29 cellular contexts compared by ENCODE assay signal in the genomic region with DNA sequence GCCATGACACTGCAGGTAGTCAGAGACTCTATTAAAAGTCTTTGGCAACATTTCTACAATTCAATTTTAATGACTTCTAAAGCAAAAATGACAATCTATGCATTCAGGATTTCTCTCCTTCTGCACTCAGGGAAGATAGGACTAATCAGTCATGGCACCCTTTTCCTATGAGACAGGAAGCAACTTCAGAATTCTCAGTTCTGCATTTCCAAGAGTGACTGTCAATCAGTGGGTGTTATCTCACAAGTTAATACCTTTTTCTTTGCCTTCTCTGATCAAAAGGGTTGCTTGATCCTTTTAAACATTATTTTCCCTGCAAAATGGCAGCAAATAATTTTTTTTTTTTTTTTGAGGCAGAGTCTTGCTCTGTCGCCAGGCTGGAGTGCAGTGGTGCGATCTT.
"Had no signal": no experiment of that assay in that cellular context is flagged by ENCODE, and none has a peak within 500 bp of the region (broad histone marks: within the 10 kb centered on the region; RNA-seq: fewer than 3 reads in every experiment).

No MANE protein-coding gene starts in this region.

- H3K9me3 Mint-ChIP-seq: activated B cell treated with CpG ODN at 0.5 μM for 24 hours; activated CD4-positive, alpha-beta memory T cell treated with anti-CD3 and anti-CD28 coated beads for 36 hours; activated naive CD4-positive, alpha-beta T cell treated with anti-CD3 and anti-CD28 coated beads for 36 hours; effector memory CD8-positive, alpha-beta T cell; immature natural killer cell; mesothelial cell of epicardium; naive thymus-derived CD8-positive, alpha-beta T cell; type B pancreatic cell had no signal

- H3K4me3 Mint-ChIP-seq: activated B cell treated with CpG ODN at 0.5 μM for 24 hours; activated CD4-positive, alpha-beta memory T cell treated with anti-CD3 and anti-CD28 coated beads for 36 hours; activated naive CD4-positive, alpha-beta T cell treated with anti-CD3 and anti-CD28 coated beads for 36 hours; effector memory CD8-positive, alpha-beta T cell; mesothelial cell of epicardium; naive thymus-derived CD8-positive, alpha-beta T cell; type B pancreatic cell had no signal

- H3K27me3 ChIP-seq: colonic mucosa, dorsolateral prefrontal cortex, esophagus muscularis mucosa, hepatocyte, ovary, vagina had no signal

- H3K4me1 ChIP-seq: colonic mucosa, esophagus muscularis mucosa, left ventricle myocardium inferior, prostate gland, vagina had no signal

- DNase-seq: activated B cell treated with CpG ODN at 0.5 μM for 24 hours; activated CD4-positive, alpha-beta memory T cell treated with anti-CD3 and anti-CD28 coated beads for 36 hours; activated CD4-positive, alpha-beta T cell treated with anti-CD3 and anti-CD28 coated beads for 4 hours; activated effector memory CD4-positive, alpha-beta T cell treated with Interleukin-2 at 50 U/mL for 16 hours; activated naive CD4-positive, alpha-beta T cell treated with anti-CD3 and anti-CD28 coated beads for 36 hours; activated T-cell treated with anti-CD3 and anti-CD28 coated beads, Interleukin-2, amount 50 U/mL, for 48 hours; amygdala; colonic mucosa; dorsolateral prefrontal cortex; effector memory CD8-positive, alpha-beta T cell; glutamatergic neuron; immature natural killer cell; left ventricle myocardium inferior; naive thymus-derived CD8-positive, alpha-beta T cell; ovary; stimulated activated CD4-positive, alpha-beta T cell treated with anti-CD3 and anti-CD28 coated beads, Interleukin-2, amount 100 ng/mL, for 48 hours; stimulated activated CD8-positive, alpha-beta memory T cell treated with anti-CD3 and anti-CD28 coated beads, Interleukin-4, amount 100 ng/mL, for 48 hours; stimulated activated naive CD4-positive, alpha-beta T cell treated with Interleukin-2 at 50 U/mL for 16 hours had no signal

- H3K9me3 ChIP-seq: colonic mucosa, esophagus muscularis mucosa, left ventricle myocardium inferior, ovary, prostate gland, thoracic aorta, vagina had no signal

- H3K27ac Mint-ChIP-seq: activated B cell treated with CpG ODN at 0.5 μM for 24 hours; activated CD4-positive, alpha-beta memory T cell treated with anti-CD3 and anti-CD28 coated beads for 36 hours; activated naive CD4-positive, alpha-beta T cell treated with anti-CD3 and anti-CD28 coated beads for 36 hours; mesothelial cell of epicardium; type B pancreatic cell had no signal

- H3K4me3 ChIP-seq: colonic mucosa, dorsolateral prefrontal cortex, esophagus muscularis mucosa, hepatocyte, left ventricle myocardium inferior, ovary, prostate gland, thoracic aorta, vagina had no signal

- H3K36me3 ChIP-seq: colonic mucosa, esophagus muscularis mucosa, left ventricle myocardium inferior, ovary, prostate gland, thoracic aorta, vagina had no signal

- FAIRE-seq: bronchial epithelial cell, endothelial cell of umbilical vein, frontal cortex, TTC549 had no signal

- H3K27ac ChIP-seq: colonic mucosa, dorsolateral prefrontal cortex, esophagus muscularis mucosa, hepatocyte, left ventricle myocardium inferior, ovary, prostate gland, thoracic aorta, vagina had no signal

- H3K4me2 ChIP-seq: hepatocyte had no signal

- H3K27me3 Mint-ChIP-seq: activated B cell treated with CpG ODN at 0.5 μM for 24 hours; activated CD4-positive, alpha-beta memory T cell treated with anti-CD3 and anti-CD28 coated beads for 36 hours; effector memory CD8-positive, alpha-beta T cell; naive thymus-derived CD8-positive, alpha-beta T cell; type B pancreatic cell had no signal

- ATAC-seq: effector memory CD8-positive, alpha-beta T cell; naive thymus-derived CD8-positive, alpha-beta T cell had no signal

- H3K36me3 Mint-ChIP-seq: activated CD4-positive, alpha-beta memory T cell treated with anti-CD3 and anti-CD28 coated beads for 36 hours; immature natural killer cell; mesothelial cell of epicardium; type B pancreatic cell had no signal

- H3K4me1 Mint-ChIP-seq: mesothelial cell of epicardium had no signal
